ENCODE assay signal across 14 cellular contexts in genomic region chr20:20404546-20405092, GRCh38. TPM values are rescaled to one million over a fixed set of nuclear protein-coding genes. Genes with fewer than 3 reads are reported as not detected.
DNase-seq lines count a peak whose midpoint lies in the region; ATAC-seq and TF ChIP-seq lines count a peak whose summit lies in the region.
"Had no signal": no experiment of that assay in that cellular context is flagged by ENCODE, and none has a peak within 500 bp of the region (broad histone marks: within the 10 kb centered on the region; RNA-seq: fewer than 3 reads in every experiment).

No MANE protein-coding gene starts in this region.

- no peaks in the 10 kb centered on the region for H3K27me3 Mint-ChIP-seq in WTC11 (ENCODE audit: low read depth)

- no peaks in the 10 kb centered on the region for H4K20me1 ChIP-seq in DND-41 (ENCODE audit: insufficient read depth, low read length)
- H4K20me1 ChIP-seq: BLaER1 had no signal

- no peak overlapping the region for H3K4me3 Mint-ChIP-seq in WTC11

- no peak for TF ChIP-seq POLR2A in esophagus squamous epithelium (IDR thresholded peaks at IDR 0.05)

- ATAC-seq in DND-41 (ENCODE audit: insufficient read depth, low read depth) = peak; percentile 70
- ATAC-seq in WTC11 = no peak
- no peak for ATAC-seq in HG03520 (IDR thresholded peaks at IDR 0.05; ENCODE audit: unreplicated experiment)
- ATAC-seq: HepG2 had no signal

- H3K36me3 ChIP-seq in DND-41 (ENCODE audit: insufficient read depth, low read length) (no peaks in the 10 kb centered on the region), esophagus squamous epithelium (peaks cover 0 to 34% (median 5%) of the 10 kb centered on the region in 3 donors)
- H3K36me3 ChIP-seq: HAP-1 had no signal

- H3K9me3 ChIP-seq in DND-41 (ENCODE audit: insufficient read depth, low read length, severe bottlenecking) = no peaks in the 10 kb centered on the region
- H3K9me3 ChIP-seq in esophagus squamous epithelium = no peaks in the 10 kb centered on the region
- H3K9me3 ChIP-seq: BLaER1, HAP-1 had no signal

- TF ChIP-seq CTCF in DND-41 (IDR thresholded peaks at IDR 0.05; ENCODE audit: borderline replicate concordance, extremely low read depth, low read length, poor library complexity, severe bottlenecking) (no peak), WTC11 (IDR thresholded peaks at IDR 0.05) (no peak), esophagus squamous epithelium (IDR thresholded peaks at IDR 0.05) (no peak)

- no peak overlapping the region for H3K4me2 ChIP-seq in DND-41 (ENCODE audit: insufficient read depth, low read length)
- H3K4me2 ChIP-seq: BLaER1 had no signal

- no peaks in the 10 kb centered on the region for H3K9me3 Mint-ChIP-seq in WTC11

- H3K79me2 ChIP-seq in DND-41 (ENCODE audit: insufficient read depth, low read length) = no peaks in the 10 kb centered on the region

- POLR2A ChIA-PET in WTC11 (lab: Charles Lee) = no interaction called here

- no peaks in the 10 kb centered on the region for H3K36me3 Mint-ChIP-seq in WTC11

- intact Hi-C loops in esophagus squamous epithelium (cut with DNase I) = no loop called here

- 89 to 95% methylated on average over 8 of the region's 8 CpGs for WGBS in esophagus squamous epithelium, 2 donors

- no peak overlapping the region for H3K27ac ChIP-seq in DND-41 (ENCODE audit: low read length)
- H3K27ac ChIP-seq in esophagus squamous epithelium = no peak overlapping the region
- H3K27ac ChIP-seq: BLaER1 had no signal

- H3K27me3 ChIP-seq in DND-41 (ENCODE audit: insufficient read depth, low read length, poor library complexity) (no peaks in the 10 kb centered on the region), esophagus squamous epithelium (no peaks in the 10 kb centered on the region)
- H3K27me3 ChIP-seq: BLaER1 had no signal

- H2AFZ ChIP-seq in DND-41 (ENCODE audit: low read depth, low read length) = no peak overlapping the region

- H3K27ac Mint-ChIP-seq in WTC11 = peak overlapping the region; percentile 28; the same call in 1 of the 2 replicates

- DNase-seq in NCI-H2171 treated with DMSO at 0.1 percent for 48 hours (lab: John Stamatoyannopoulos, UW) (peak; percentile 39), NCI-H2171 (lab: John Stamatoyannopoulos, UW) (no peak), DND-41 (peak; percentile 52), WTC11 (ENCODE audit: low spot score) (no peak), cerebellum (ENCODE audit: low spot score) (peak; percentile 56), NOMO-1 treated with DMSO at 0.1 percent for 48 hours (lab: John Stamatoyannopoulos, UW; ENCODE audit: unreplicated experiment) (no peak), esophagus squamous epithelium (lab: John Stamatoyannopoulos, UW) (no peak)
- DNase-seq: 8988T, AML-193, DMS53 had no signal

- H3K4me1 ChIP-seq in DND-41 (ENCODE audit: insufficient read depth, low read length) (no peaks in the 10 kb centered on the region), esophagus squamous epithelium (no peaks in the 10 kb centered on the region)
- H3K4me1 ChIP-seq: BLaER1, HAP-1 had no signal

- CTCF ChIA-PET in WTC11 (lab: Charles Lee) = no interaction called here

- H3K9ac ChIP-seq in DND-41 (ENCODE audit: low read depth, low read length) = no peak overlapping the region
- H3K9ac ChIP-seq: BLaER1 had no signal

- H3K4me1 Mint-ChIP-seq in WTC11 = peaks cover 22% of the 10 kb centered on the region

- no peak overlapping the region for H3K4me3 ChIP-seq in DND-41 (ENCODE audit: low read depth in 1 of 2, low read length in 2 of 2)
- H3K4me3 ChIP-seq in esophagus squamous epithelium = no peak overlapping the region
- H3K4me3 ChIP-seq: BLaER1, HAP-1 had no signal

TF ChIP-seq in WTC11, 78 proteins besides CTCF, POLR2A, EP300 and RAD21 (continues in another document):
- TF ChIP-seq USF1 (CRISPR knock-in tag; IDR thresholded peaks at IDR 0.05) (no peak), CBFB (CRISPR knock-in tag; IDR thresholded peaks at IDR 0.05; ENCODE audit: low read depth) (no peak), ARID4B (CRISPR knock-in tag; IDR thresholded peaks at IDR 0.05; ENCODE audit: borderline replicate concordance) (no peak), CREB1 (CRISPR knock-in tag; IDR thresholded peaks at IDR 0.05) (no peak), NR1H2 (CRISPR knock-in tag; IDR thresholded peaks at IDR 0.05) (no peak), ELF4 (CRISPR knock-in tag; IDR thresholded peaks at IDR 0.05; ENCODE audit: low read depth) (no peak), JUN (CRISPR knock-in tag; IDR thresholded peaks at IDR 0.05) (no peak), IRF2 (CRISPR knock-in tag; IDR thresholded peaks at IDR 0.05; ENCODE audit: borderline replicate concordance, low read depth) (no peak), FOXP4 (CRISPR knock-in tag; IDR thresholded peaks at IDR 0.05) (no peak), ATF3 (CRISPR knock-in tag; conservative IDR thresholded peaks at IDR 0.05) (no peak), USF2 (CRISPR knock-in tag; IDR thresholded peaks at IDR 0.05) (no peak), OVOL2 (CRISPR knock-in tag; IDR thresholded peaks at IDR 0.05; ENCODE audit: borderline replicate concordance) (no peak)

RNA-seq across cellular contexts. Expression of gene INSM1, which starts 36.7 kb away (rescaled TPM):
- total RNA-seq in WTC11 (2021) (3.3 to 4.4 TPM (median 3.6 TPM) in 3 replicates), cerebellum (32.0 TPM), esophagus squamous epithelium (not detected)
- total RNA-seq: HepG2 had no signal

Comparison
In these comparisons a context has a peak if more than half of its experiments do, and no peak if none do; other contexts are left out.
1. DNase-seq: peak in NCI-H2171 treated with DMSO at 0.1 percent for 48 hours (single experiment), DND-41 (single experiment) and cerebellum (single experiment); none in NCI-H2171 (single experiment), WTC11 (single experiment), NOMO-1 treated with DMSO at 0.1 percent for 48 hours (single experiment) and esophagus squamous epithelium (single experiment).